Comparison of ENCODE assay signal across 1 cellular context in the genomic region with DNA sequence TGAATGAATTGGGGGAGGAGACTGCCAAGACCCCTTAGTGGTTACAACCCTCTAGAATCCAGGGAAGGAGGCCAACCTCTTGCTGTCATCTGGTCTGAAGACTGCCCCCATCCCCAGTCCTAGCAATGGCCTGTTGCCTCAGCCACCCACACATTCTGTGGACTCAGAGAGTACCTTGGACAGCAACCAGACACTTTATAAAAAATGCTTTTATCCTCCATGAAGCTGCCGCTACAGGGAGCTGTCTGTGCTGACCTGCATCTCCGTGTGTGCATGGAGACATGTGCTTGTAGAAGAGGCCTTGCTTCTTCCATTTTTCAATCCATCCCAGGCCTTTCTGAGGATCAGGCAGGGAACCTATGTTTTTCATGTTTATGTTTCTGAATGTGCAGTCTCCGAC.
TF ChIP-seq lines count a peak whose summit lies in the region.

No MANE protein-coding gene starts in this region.

TF ChIP-seq in HepG2, 621 proteins besides CTCF, POLR2A, EP300 and RAD21 (continued from another document and continues in another):
- 0 out of 2 replicates have a peak, but pooled peaks have one; percentile 35 for TF ChIP-seq MEIS2 (CRISPR knock-in tag; IDR thresholded peaks at IDR 0.05)
- peak; percentile 57 for TF ChIP-seq SAP130 (CRISPR knock-in tag; IDR thresholded peaks at IDR 0.05; ENCODE audit: low read depth)
- no peak for TF ChIP-seq FLYWCH1 (CRISPR knock-in tag; IDR thresholded peaks at IDR 0.05)
- TF ChIP-seq, protein P1, sequence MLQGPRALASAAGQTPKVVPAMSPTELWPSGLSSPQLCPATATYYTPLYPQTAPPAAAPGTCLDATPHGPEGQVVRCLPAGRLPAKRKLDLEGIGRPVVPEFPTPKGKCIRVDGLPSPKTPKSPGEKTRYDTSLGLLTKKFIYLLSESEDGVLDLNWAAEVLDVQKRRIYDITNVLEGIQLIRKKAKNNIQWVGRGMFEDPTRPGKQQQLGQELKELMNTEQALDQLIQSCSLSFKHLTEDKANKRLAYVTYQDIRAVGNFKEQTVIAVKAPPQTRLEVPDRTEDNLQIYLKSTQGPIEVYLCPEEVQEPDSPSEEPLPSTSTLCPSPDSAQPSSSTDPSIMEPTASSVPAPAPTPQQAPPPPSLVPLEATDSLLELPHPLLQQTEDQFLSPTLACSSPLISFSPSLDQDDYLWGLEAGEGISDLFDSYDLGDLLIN (CRISPR knock-in tag; IDR thresholded peaks at IDR 0.05; ENCODE audit: borderline replicate concordance): no peak
- TF ChIP-seq ELF3 (CRISPR knock-in tag; IDR thresholded peaks at IDR 0.05): 0 out of 2 replicates have a peak, but pooled peaks have one; percentile 26
- TF ChIP-seq, protein P2, sequence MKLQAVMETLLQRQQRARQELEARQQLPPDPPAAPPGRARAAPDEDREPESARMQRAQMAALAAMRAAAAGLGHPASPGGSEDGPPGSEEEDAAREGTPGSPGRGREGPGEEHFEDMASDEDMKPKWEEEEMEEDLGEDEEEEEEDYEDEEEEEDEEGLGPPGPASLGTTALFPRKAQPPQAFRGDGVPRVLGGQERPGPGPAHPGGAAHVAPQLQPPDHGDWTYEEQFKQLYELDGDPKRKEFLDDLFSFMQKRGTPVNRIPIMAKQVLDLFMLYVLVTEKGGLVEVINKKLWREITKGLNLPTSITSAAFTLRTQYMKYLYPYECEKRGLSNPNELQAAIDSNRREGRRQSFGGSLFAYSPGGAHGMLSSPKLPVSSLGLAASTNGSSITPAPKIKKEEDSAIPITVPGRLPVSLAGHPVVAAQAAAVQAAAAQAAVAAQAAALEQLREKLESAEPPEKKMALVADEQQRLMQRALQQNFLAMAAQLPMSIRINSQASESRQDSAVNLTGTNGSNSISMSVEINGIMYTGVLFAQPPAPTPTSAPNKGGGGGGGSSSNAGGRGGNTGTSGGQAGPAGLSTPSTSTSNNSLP (IDR thresholded peaks at IDR 0.05; ENCODE audit: low read depth, low read length): peak; percentile 56; the same call in 1 of the 2 replicates
- TF ChIP-seq, protein P3, sequence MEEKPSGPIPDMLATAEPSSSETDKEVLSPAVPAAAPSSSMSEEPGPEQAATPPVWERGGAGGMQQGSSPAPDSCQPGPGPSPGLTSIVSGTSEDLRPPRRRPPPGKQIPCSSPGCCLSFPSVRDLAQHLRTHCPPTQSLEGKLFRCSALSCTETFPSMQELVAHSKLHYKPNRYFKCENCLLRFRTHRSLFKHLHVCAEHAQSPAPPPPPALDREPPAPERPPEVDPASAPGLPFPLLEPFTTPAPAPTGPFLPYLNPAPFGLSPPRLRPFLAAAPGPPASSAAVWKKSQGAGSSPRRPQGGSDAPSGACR (CRISPR knock-in tag; IDR thresholded peaks at IDR 0.05): no peak
- peak; percentile 88 to 99 for TF ChIP-seq REST (IDR thresholded peaks at IDR 0.05; ENCODE audit: borderline replicate concordance in 1 of 2, low read depth in 1 of 2, low read length in 2 of 2)
- TF ChIP-seq ATF2 (CRISPR knock-in tag; IDR thresholded peaks at IDR 0.05): 0 out of 2 replicates have a peak, but pooled peaks have one; percentile 22
- no peak for TF ChIP-seq ZNF570 (CRISPR knock-in tag; IDR thresholded peaks at IDR 0.05; ENCODE audit: borderline replicate concordance)
- TF ChIP-seq, protein P4, sequence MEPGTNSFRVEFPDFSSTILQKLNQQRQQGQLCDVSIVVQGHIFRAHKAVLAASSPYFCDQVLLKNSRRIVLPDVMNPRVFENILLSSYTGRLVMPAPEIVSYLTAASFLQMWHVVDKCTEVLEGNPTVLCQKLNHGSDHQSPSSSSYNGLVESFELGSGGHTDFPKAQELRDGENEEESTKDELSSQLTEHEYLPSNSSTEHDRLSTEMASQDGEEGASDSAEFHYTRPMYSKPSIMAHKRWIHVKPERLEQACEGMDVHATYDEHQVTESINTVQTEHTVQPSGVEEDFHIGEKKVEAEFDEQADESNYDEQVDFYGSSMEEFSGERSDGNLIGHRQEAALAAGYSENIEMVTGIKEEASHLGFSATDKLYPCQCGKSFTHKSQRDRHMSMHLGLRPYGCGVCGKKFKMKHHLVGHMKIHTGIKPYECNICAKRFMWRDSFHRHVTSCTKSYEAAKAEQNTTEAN (CRISPR knock-in tag; conservative IDR thresholded peaks at IDR 0.05): peak; percentile 46; the same call in 1 of the 2 replicates
- TF ChIP-seq ZNF326 (CRISPR knock-in tag; IDR thresholded peaks at IDR 0.05; ENCODE audit: borderline replicate concordance): no peak
- TF ChIP-seq TEAD2 (CRISPR knock-in tag; IDR thresholded peaks at IDR 0.05): 0 out of 2 replicates have a peak, but pooled peaks have one; percentile 63
- peak; percentile 76; the same call in 1 of the 2 replicates for TF ChIP-seq WIZ (CRISPR knock-in tag; IDR thresholded peaks at IDR 0.05)
- TF ChIP-seq HDAC2 (CRISPR knock-in tag; IDR thresholded peaks at IDR 0.05): peak; percentile 53; the same call in 1 of the 2 replicates
- TF ChIP-seq TCF7 (IDR thresholded peaks at IDR 0.05; ENCODE audit: low read depth): 0 out of 2 replicates have a peak, but pooled peaks have one; percentile 5
- peak; percentile 44; the same call in 1 of the 2 replicates for TF ChIP-seq ZNF232 (CRISPR knock-in tag; IDR thresholded peaks at IDR 0.05; ENCODE audit: borderline replicate concordance)
- TF ChIP-seq KLF11 (CRISPR knock-in tag; IDR thresholded peaks at IDR 0.05): 0 out of 2 replicates have a peak, but pooled peaks have one; percentile 65
- TF ChIP-seq CERS6 (CRISPR knock-in tag; IDR thresholded peaks at IDR 0.05): no peak
- TF ChIP-seq ZNF441 (CRISPR knock-in tag; IDR thresholded peaks at IDR 0.05; ENCODE audit: borderline replicate concordance): 0 out of 2 replicates have a peak, but pooled peaks have one; percentile 26
- TF ChIP-seq ZFP37 (CRISPR knock-in tag; IDR thresholded peaks at IDR 0.05; ENCODE audit: borderline replicate concordance): 0 out of 2 replicates have a peak, but pooled peaks have one; percentile 41
- 0 out of 2 replicates have a peak, but pooled peaks have one; percentile 40 for TF ChIP-seq ZNF766 (CRISPR knock-in tag; IDR thresholded peaks at IDR 0.05; ENCODE audit: borderline replicate concordance)
- TF ChIP-seq ZSCAN12 (CRISPR knock-in tag; IDR thresholded peaks at IDR 0.05): peak; percentile 78
- TF ChIP-seq MIER2 (CRISPR knock-in tag; IDR thresholded peaks at IDR 0.05): peak; percentile 97
- TF ChIP-seq ZNF430 (CRISPR knock-in tag; IDR thresholded peaks at IDR 0.05): peak; percentile 19; the same call in 1 of the 2 replicates
- TF ChIP-seq RARA (CRISPR knock-in tag; IDR thresholded peaks at IDR 0.05): 0 out of 2 replicates have a peak, but pooled peaks have one; percentile 26
- TF ChIP-seq TFE3 (CRISPR knock-in tag; IDR thresholded peaks at IDR 0.05): 0 out of 2 replicates have a peak, but pooled peaks have one; percentile 31
- no peak for TF ChIP-seq ZNF724P (CRISPR knock-in tag; IDR thresholded peaks at IDR 0.05; ENCODE audit: borderline replicate concordance)
- TF ChIP-seq ZNF607 (CRISPR knock-in tag; IDR thresholded peaks at IDR 0.05; ENCODE audit: borderline replicate concordance): 0 out of 2 replicates have a peak, but pooled peaks have one; percentile 30
- TF ChIP-seq TEAD3 (CRISPR knock-in tag; optimal IDR thresholded peaks at IDR 0.05; ENCODE audit: borderline replicate concordance): peak; percentile 18
- TF ChIP-seq, protein P5, sequence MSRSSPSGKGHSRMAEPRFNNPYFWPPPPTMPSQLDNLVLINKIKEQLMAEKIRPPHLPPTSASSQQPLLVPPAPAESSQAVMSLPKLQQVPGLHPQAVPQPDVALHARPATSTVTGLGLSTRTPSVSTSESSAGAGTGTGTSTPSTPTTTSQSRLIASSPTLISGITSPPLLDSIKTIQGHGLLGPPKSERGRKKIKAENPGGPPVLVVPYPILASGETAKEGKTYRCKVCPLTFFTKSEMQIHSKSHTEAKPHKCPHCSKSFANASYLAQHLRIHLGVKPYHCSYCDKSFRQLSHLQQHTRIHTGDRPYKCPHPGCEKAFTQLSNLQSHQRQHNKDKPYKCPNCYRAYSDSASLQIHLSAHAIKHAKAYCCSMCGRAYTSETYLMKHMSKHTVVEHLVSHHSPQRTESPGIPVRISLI (CRISPR knock-in tag; IDR thresholded peaks at IDR 0.05; ENCODE audit: borderline replicate concordance): 0 out of 2 replicates have a peak, but pooled peaks have one; percentile 24
- 0 out of 4 replicates have a peak, but pooled peaks of 1 of the 2 experiments have one; percentile 37 for TF ChIP-seq KLF16 (CRISPR knock-in tag; IDR thresholded peaks at IDR 0.05)
- no peak for TF ChIP-seq FOXM1 (CRISPR knock-in tag; IDR thresholded peaks at IDR 0.05)
- no peak for TF ChIP-seq ZBTB8A (CRISPR knock-in tag; IDR thresholded peaks at IDR 0.05; ENCODE audit: borderline replicate concordance, low read depth)
- TF ChIP-seq IKZF4 (CRISPR knock-in tag; IDR thresholded peaks at IDR 0.05; ENCODE audit: borderline replicate concordance, low read depth, not compliant biosample characterization): peak; percentile 57
- peak; percentile 55; the same call in 1 of the 2 replicates for TF ChIP-seq ZNF331 (CRISPR knock-in tag; IDR thresholded peaks at IDR 0.05)
- TF ChIP-seq ZKSCAN5 (CRISPR knock-in tag; IDR thresholded peaks at IDR 0.05): no peak
- TF ChIP-seq SALL1 (CRISPR knock-in tag; IDR thresholded peaks at IDR 0.05): peak; percentile 56
